ENCODE assay signal across 9 cellular contexts in genomic region chr2:36461039-36461681, GRCh38.
DNase-seq lines count a peak whose midpoint lies in the region; ATAC-seq, FAIRE-seq and TF ChIP-seq lines count a peak whose summit lies in the region.
"Had no signal": no experiment of that assay in that cellular context is flagged by ENCODE, and none has a peak within 500 bp of the region (broad histone marks: within the 10 kb centered on the region; RNA-seq: fewer than 3 reads in every experiment).

No MANE protein-coding gene starts in this region.

- H4K20me1 ChIP-seq in H1 (replicated peaks in 1 of 2; ENCODE audit: control insufficient read depth in 1 of 2, insufficient read depth in 2 of 2, low read length in 2 of 2), result no peaks in the 10 kb centered on the region

- H3K27ac ChIP-seq in H1 (ENCODE audit: low read depth, low read length) (peak overlapping the region; percentile 74), trophoblast cell (ENCODE audit: low read depth, low read length) (peak overlapping the region; percentile 86)
- H3K27ac ChIP-seq: cardiac muscle cell had no signal

- FAIRE-seq in HTR-8/SVneo (lab: Jason Lieb, UNC), result no peak
- no peak for FAIRE-seq in H1 (lab: Jason Lieb, UNC)

- POLR2A ChIA-PET in H1 (lab: Charles Lee; ENCODE audit: partially characterized antibody), result interaction anchor here (0.7 to 2.0 kb wide), 6 partner anchors 21 to 107 kb away, joined by 3 to 10 read pairs (median 3); partner anchors contain the start of gene CRIM1

- H3K18ac ChIP-seq in H1 (ENCODE audit: extremely low read depth, low read length), result peak overlapping the region; percentile 76; the same call in 1 of the 2 replicates
- H3K18ac ChIP-seq in trophoblast cell (ENCODE audit: low read length), result peak overlapping the region; percentile 58

- TF ChIP-seq POLR2A in H1 (IDR thresholded peaks at IDR 0.05; ENCODE audit: control extremely low read depth in 1 of 2, low read depth in 2 of 2, low read length in 2 of 2), result peak in 1 of 2 experiments; percentile 54; a peak in 1 of 3 replicates

- peaks cover 0 to 22% of the 10 kb centered on the region in 2 experiments; a peak in 3 of 4 replicates for H3K79me2 ChIP-seq in H1 (ENCODE audit: control insufficient read depth in 1 of 2, insufficient read depth in 2 of 2, low read length in 2 of 2)
- H3K79me2 ChIP-seq in trophoblast cell (ENCODE audit: control insufficient read depth, insufficient read depth, low read length, poor library complexity), result peaks cover 2% of the 10 kb centered on the region

- H3K4ac ChIP-seq in H1 (replicated peaks; ENCODE audit: insufficient read length, low read depth, low read length), result no peak overlapping the region
- H3K4ac ChIP-seq in trophoblast cell (ENCODE audit: low read depth, low read length), result no peak overlapping the region

- H2BK5ac ChIP-seq in H1 (ENCODE audit: low read depth, low read length) (peak overlapping the region; percentile 96), trophoblast cell (ENCODE audit: low read depth, low read length, poor library complexity) (peak overlapping the region; percentile 76)

- H2BK15ac ChIP-seq in H1 (ENCODE audit: low read length), result peak overlapping the region; percentile 47; the same call in 1 of the 2 replicates

- peak overlapping the region; percentile 95 for H4K91ac ChIP-seq in H1 (replicated peaks; ENCODE audit: insufficient read length, low read length)
- H4K91ac ChIP-seq in trophoblast cell (ENCODE audit: low read depth, low read length), result peak overlapping the region; percentile 55

- peak overlapping the region; percentile 7 for H3K56ac ChIP-seq in H1 (replicated peaks; ENCODE audit: insufficient read length, low read depth, low read length)

- no peak overlapping the region for H2BK20ac ChIP-seq in H1 (ENCODE audit: low read length)

- H3K4me2 ChIP-seq in H1 (ENCODE audit: insufficient read depth in 1 of 2, low read depth in 2 of 2, low read length in 2 of 2), result peak overlapping the region; percentile 35 to 53
- H3K4me2 ChIP-seq in trophoblast cell (ENCODE audit: low read length), result peak overlapping the region; percentile 38

- H2BK12ac ChIP-seq in H1 (ENCODE audit: low read depth, low read length), result peak overlapping the region; percentile 85; the same call in 1 of the 2 replicates
- H2BK12ac ChIP-seq in trophoblast cell (ENCODE audit: low read length), result peak overlapping the region; percentile 74

- no peak for TF ChIP-seq CTCF in H1 (IDR thresholded peaks at IDR 0.05; ENCODE audit: control extremely low read depth in 1 of 3, insufficient read depth in 1 of 3, low read depth in 1 of 3, low read length in 3 of 3)

- H3K36me3 ChIP-seq in H1 (ENCODE audit: control insufficient read depth in 2 of 4, insufficient read depth in 4 of 4, low read length in 3 of 4) (peaks cover 3 to 9% (median 6%) of the 10 kb centered on the region in 4 experiments; a peak in 6 of 8 replicates), trophoblast cell (ENCODE audit: control insufficient read depth in 1 of 2, insufficient read depth in 2 of 2, low read length in 2 of 2) (peaks cover 12 to 23% of the 10 kb centered on the region in 2 experiments)
- H3K36me3 ChIP-seq: cardiac muscle cell had no signal

- 0 out of 3 replicates have a peak, but pooled peaks of 1 of the 2 experiments have one; percentile 27 for TF ChIP-seq EP300 in H1 (IDR thresholded peaks at IDR 0.05; ENCODE audit: borderline replicate concordance in 1 of 2, low read depth in 2 of 2, low read length in 2 of 2)

- H3K23ac ChIP-seq in H1 (ENCODE audit: insufficient read length) (no peak overlapping the region), trophoblast cell (ENCODE audit: low read length) (no peak overlapping the region)

- peak; percentile 70 for ATAC-seq in GM19351 (IDR thresholded peaks at IDR 0.05; ENCODE audit: unreplicated experiment)

- WGBS in H1 (ENCODE audit: extremely low coverage in 1 of 2, insufficient coverage in 1 of 2, insufficient read length in 1 of 2, insufficient replicate concordance in 2 of 2, low coverage in 1 of 2, low lambda C conversion rate in 2 of 2, missing lambda C conversion rate in 1 of 2), 2 experiments, result 8% methylated on average over 4 of the region's 4 CpGs; no CpG with 5 or more reads in 1 of the 2 experiments
- WGBS in trophoblast cell (ENCODE audit: extremely low coverage, insufficient coverage, insufficient read length), result no CpG with 5 or more reads among the region's 4 CpGs

- H2AFZ ChIP-seq in H1 (ENCODE audit: low read length), result no peak overlapping the region
- peak overlapping the region; percentile 25 for H2AFZ ChIP-seq in trophoblast cell (ENCODE audit: insufficient read depth, low read length, poor library complexity)

- peak overlapping the region; percentile 21 for H4K5ac ChIP-seq in H1 (ENCODE audit: insufficient read length, low read depth, low read length)

- H3K9me3 ChIP-seq in H1 (ENCODE audit: insufficient read depth in 2 of 2, low read depth in 1 of 2, low read length in 1 of 2), result no peaks in the 10 kb centered on the region
- no peaks in the 10 kb centered on the region for H3K9me3 ChIP-seq in trophoblast cell (ENCODE audit: insufficient read depth, low read depth, low read length)

- no peak overlapping the region for H3K14ac ChIP-seq in H1 (ENCODE audit: insufficient read length)
- peak overlapping the region; percentile 35 for H3K14ac ChIP-seq in trophoblast cell (ENCODE audit: low read length)

- H3K9ac ChIP-seq in H1 (replicated peaks in 1 of 4; ENCODE audit: extremely low read depth in 1 of 4, low read depth in 3 of 4, low read length in 3 of 4) (peak overlapping the region in 1 of 4 experiments; percentile 13; a peak in 1 of 7 replicates), trophoblast cell (ENCODE audit: low read length) (no peak overlapping the region)

- DNase-seq in A172 (ENCODE audit: low spot score), result peak; percentile 98
- DNase-seq in HTR-8/SVneo (ENCODE audit: insufficient read length, low spot score), result peak; percentile 58
- DNase-seq in H1 (ENCODE audit: low read depth in 1 of 2, low spot score in 2 of 2), result no peak
- peak in 1 of 2 donors; percentile 81 for DNase-seq in trophoblast cell
- DNase-seq in AG08396 (ENCODE audit: low spot score), result no peak
- no peak for DNase-seq in DMS 273 (lab: John Stamatoyannopoulos, UW; ENCODE audit: unreplicated experiment)
- no peak for DNase-seq in SHP77 (lab: John Stamatoyannopoulos, UW)

- 0 out of 2 replicates have a peak, but pooled peaks cover 3% of the 10 kb centered on the region for H3K23me2 ChIP-seq in H1 (ENCODE audit: low read depth, low read length)

- H3K4me1 ChIP-seq in H1 (replicated peaks in 1 of 4; ENCODE audit: control insufficient read depth in 3 of 4, insufficient read depth in 4 of 4, low read length in 3 of 4), result peaks cover 11 to 44% (median 34%) of the 10 kb centered on the region in 4 experiments
- H3K4me1 ChIP-seq in trophoblast cell (ENCODE audit: control insufficient read depth in 1 of 2, insufficient read depth in 2 of 2, low read length in 2 of 2), result peaks cover 5 to 14% of the 10 kb centered on the region in 2 experiments

- H3K27me3 ChIP-seq in H1 (replicated peaks in 1 of 4; ENCODE audit: control insufficient read depth in 3 of 4, extremely low read depth in 1 of 4, insufficient read depth in 3 of 4, low read length in 3 of 4) (no peaks in the 10 kb centered on the region), trophoblast cell (ENCODE audit: insufficient read depth, low read length) (no peaks in the 10 kb centered on the region)

- no peak for TF ChIP-seq RAD21 in H1 (IDR thresholded peaks at IDR 0.05 in 1 of 2, conservative IDR thresholded peaks at IDR 0.05 in 1 of 2; ENCODE audit: low read depth in 2 of 2, low read length in 2 of 2)

- no peak overlapping the region for H4K8ac ChIP-seq in H1 (ENCODE audit: extremely low read depth, insufficient read depth, low read length)
- H4K8ac ChIP-seq in trophoblast cell (ENCODE audit: low read depth, low read length), result no peak overlapping the region

- H2BK120ac ChIP-seq in H1 (replicated peaks; ENCODE audit: low read depth, low read length), result no peak overlapping the region
- H2BK120ac ChIP-seq in trophoblast cell (ENCODE audit: insufficient read depth, low read length, poor library complexity), result peak overlapping the region; percentile 84

- H2AK5ac ChIP-seq in H1 (ENCODE audit: low read depth, low read length) (no peak overlapping the region; the same call in 1 of the 2 replicates), trophoblast cell (ENCODE audit: low read length) (peak overlapping the region; percentile 39)

- H4K12ac ChIP-seq in trophoblast cell (ENCODE audit: low read depth, low read length), result no peak overlapping the region

- H3K4me3 ChIP-seq in H1 (ENCODE audit: extremely low read depth in 1 of 4, insufficient read depth in 2 of 4, low read depth in 3 of 4, low read length in 4 of 4), result peak overlapping the region in 1 of 4 experiments; percentile 17; a peak in 1 of 8 replicates
- H3K4me3 ChIP-seq in trophoblast cell (ENCODE audit: low read depth, low read length), result no peak overlapping the region
- H3K4me3 ChIP-seq: cardiac muscle cell had no signal

- H3K79me1 ChIP-seq in H1 (ENCODE audit: low read depth, low read length), result no peaks in the 10 kb centered on the region; the same call in 1 of the 2 replicates
- peaks cover 7% of the 10 kb centered on the region for H3K79me1 ChIP-seq in trophoblast cell (ENCODE audit: low read length)

- CTCF ChIA-PET in H1 (lab: Charles Lee; ENCODE audit: partially characterized antibody), result interaction anchor here (0.7 to 7.2 kb wide), 27 partner anchors 8 to 312 kb away, joined by 3 to 99 read pairs (median 4); partner anchors contain the start of gene CRIM1

TF ChIP-seq in H1, 55 proteins besides CTCF, POLR2A, EP300 and RAD21:
- TF ChIP-seq GTF2F1 (IDR thresholded peaks at IDR 0.05; ENCODE audit: borderline replicate concordance, low read depth, low read length) (no peak), JUN (IDR thresholded peaks at IDR 0.05; ENCODE audit: low read depth, low read length) (0 out of 2 replicates have a peak, but pooled peaks have one; percentile 39), JUND (IDR thresholded peaks at IDR 0.05; ENCODE audit: low read length) (peak; percentile 77), TAF1 (IDR thresholded peaks at IDR 0.05; ENCODE audit: low read depth, low read length) (0 out of 2 replicates have a peak, but pooled peaks have one; percentile 23), SP1 (IDR thresholded peaks at IDR 0.05; ENCODE audit: low read depth, low read length) (0 out of 2 replicates have a peak, but pooled peaks have one; percentile 32), RFX5 (IDR thresholded peaks at IDR 0.05; ENCODE audit: borderline replicate concordance, low read depth, low read length) (no peak), TEAD4 (IDR thresholded peaks at IDR 0.05; ENCODE audit: low read depth, low read length) (0 out of 2 replicates have a peak, but pooled peaks have one; percentile 13)
TF ChIP-seq in H1: peak in this region for 5.

Comparison
In these comparisons a context has a peak if more than half of its experiments do, and no peak if none do; other contexts are left out.
1. DNase-seq: peak in A172 (single experiment) and HTR-8/SVneo (single experiment); none in H1 (0 of 2), AG08396 (single experiment), DMS 273 (single experiment) and SHP77 (0 of 2).